Comparison of ENCODE assay signal across 19 cellular contexts in genomic region chr11:134667175-134667500, GRCh38.
"Had no signal": no experiment of that assay in that cellular context is flagged by ENCODE, and none has a peak within 500 bp of the region (broad histone marks: within the 10 kb centered on the region; RNA-seq: fewer than 3 reads in every experiment).

No MANE protein-coding gene starts in this region.

- H3K4me2 ChIP-seq: smooth muscle cell had no signal

- H3K4me3 ChIP-seq: coronary artery, gastrocnemius medialis, heart right ventricle, mucosa of descending colon, pancreas, smooth muscle cell, tibial artery, upper lobe of right lung had no signal

- H3K9me3 ChIP-seq: gastrocnemius medialis, mucosa of descending colon, pancreas, upper lobe of right lung had no signal

- DNase-seq: effector memory CD4-positive, alpha-beta T cell; gastrocnemius medialis; hypothalamus; kidney glomerular epithelial cell; mucosa of descending colon; naive thymus-derived CD8-positive, alpha-beta T cell; nucleus accumbens; right cardiac atrium; stimulated activated CD4-positive, alpha-beta T cell treated with anti-CD3 and anti-CD28 coated beads, Interleukin-4, amount 100 ng/mL, for 24 hours; upper lobe of right lung had no signal

- H3K36me3 ChIP-seq: gastrocnemius medialis, heart right ventricle, pancreas, tibial artery, upper lobe of right lung had no signal

- H3K4me1 ChIP-seq: gastrocnemius medialis, heart right ventricle, pancreas, tibial artery, upper lobe of right lung had no signal

- H3K27me3 ChIP-seq: gastrocnemius medialis, pancreas, upper lobe of right lung had no signal

- H3K27ac ChIP-seq: coronary artery, gastrocnemius medialis, heart right ventricle, pancreas, tibial artery, upper lobe of right lung had no signal

- ATAC-seq: esophagus mucosa; gastrocnemius medialis; heart right ventricle; mucosa of descending colon; naive thymus-derived CD8-positive, alpha-beta T cell; pancreas; right cardiac atrium; stimulated activated memory B cell treated with anti-CD40 and anti-IgM and Interleukin-4, amounts not matched to agents 10 μg/mL and 1 μg/mL and 100 μg/mL, for 72 hours; upper lobe of right lung had no signal

- FAIRE-seq: endometrium, islet of Langerhans, pancreas had no signal
